In genomic region chr15:74867562-74868458, GRCh38 we compare ENCODE assay signal across 9 cellular contexts. TPM values are rescaled to one million over a fixed set of nuclear protein-coding genes. Genes with fewer than 3 reads are reported as not detected.
DNase-seq lines count a peak whose midpoint lies in the region; ATAC-seq, FAIRE-seq and TF ChIP-seq lines count a peak whose summit lies in the region.
"Had no signal": no experiment of that assay in that cellular context is flagged by ENCODE, and none has a peak within 500 bp of the region (broad histone marks: within the 10 kb centered on the region; RNA-seq: fewer than 3 reads in every experiment).

No MANE protein-coding gene starts in this region.

- H3K36me3 Mint-ChIP-seq in activated T-helper 1 cell treated with anti-CD3 and anti-CD28 coated beads, Interleukin-12 subunit alpha, Interleukin-12 subunit beta, Interleukin-2, Interleukin-4 antibody, amounts not matched to agents 30 ng/mL and 10 ng/mL and 1 ng/mL, durations not matched to agents 14 hours and 24 hours and 36 hours (ENCODE audit: low read depth), result peaks cover 32% of the 10 kb centered on the region

- H3K9me3 Mint-ChIP-seq in activated T-helper 1 cell treated with anti-CD3 and anti-CD28 coated beads, Interleukin-12 subunit alpha, Interleukin-12 subunit beta, Interleukin-2, Interleukin-4 antibody, amounts not matched to agents 30 ng/mL and 10 ng/mL and 1 ng/mL, durations not matched to agents 14 hours and 24 hours and 36 hours, result no peaks in the 10 kb centered on the region
- H3K9me3 Mint-ChIP-seq in stimulated activated naive CD8-positive, alpha-beta T cell treated with anti-CD3 and anti-CD28 coated beads, Interleukin-15, amount 100 ng/mL, for 72 hours, result no peaks in the 10 kb centered on the region

- dilution Hi-C loops in keratinocyte (cut with MboI; ENCODE audit: extremely low pct_ligation_motif_present, low sequenced_read_pairs), result no loop called here

- no peak overlapping the region for H3K9ac ChIP-seq in keratinocyte (ENCODE audit: control insufficient read depth, extremely low read depth, insufficient read depth, low read length)

- peaks cover 0 to 3% of the 10 kb centered on the region in 2 experiments for H3K36me3 ChIP-seq in keratinocyte (ENCODE audit: control insufficient read depth in 2 of 2, extremely low read depth in 1 of 2, insufficient read depth in 2 of 2, low read length in 2 of 2)

- no peaks in the 10 kb centered on the region for H3K27me3 Mint-ChIP-seq in activated T-helper 1 cell treated with anti-CD3 and anti-CD28 coated beads, Interleukin-12 subunit alpha, Interleukin-12 subunit beta, Interleukin-2, Interleukin-4 antibody, amounts not matched to agents 30 ng/mL and 10 ng/mL and 1 ng/mL, durations not matched to agents 14 hours and 24 hours and 36 hours (ENCODE audit: insufficient read depth)
- H3K27me3 Mint-ChIP-seq in stimulated activated naive CD8-positive, alpha-beta T cell treated with anti-CD3 and anti-CD28 coated beads, Interleukin-15, amount 100 ng/mL, for 72 hours, result no peaks in the 10 kb centered on the region

- intact Hi-C loops in activated T-helper 1 cell treated with anti-CD3 and anti-CD28 coated beads, Interleukin-12 subunit alpha, Interleukin-12 subunit beta, Interleukin-2, Interleukin-4 antibody, amounts not matched to agents 30 ng/mL and 10 ng/mL and 1 ng/mL, durations not matched to agents 14 hours and 24 hours and 36 hours (cut with micrococcal nuclease), result no loop called here

- H3K27ac Mint-ChIP-seq in activated T-helper 1 cell treated with anti-CD3 and anti-CD28 coated beads, Interleukin-12 subunit alpha, Interleukin-12 subunit beta, Interleukin-2, Interleukin-4 antibody, amounts not matched to agents 30 ng/mL and 10 ng/mL and 1 ng/mL, durations not matched to agents 14 hours and 24 hours and 36 hours, result peak overlapping the region; percentile 79
- peak overlapping the region in 1 of 2 donors; percentile 48 for H3K27ac Mint-ChIP-seq in stimulated activated naive CD8-positive, alpha-beta T cell treated with anti-CD3 and anti-CD28 coated beads, Interleukin-15, amount 100 ng/mL, for 72 hours

- no peak overlapping the region for H3K27ac ChIP-seq in keratinocyte (ENCODE audit: control insufficient read depth, insufficient read depth, low read length)
- H3K27ac ChIP-seq: 22Rv1 had no signal

- peaks cover 59% of the 10 kb centered on the region for H3K79me2 ChIP-seq in keratinocyte (ENCODE audit: control insufficient read depth, insufficient read depth, low read length)

- H3K4me3 ChIP-seq in keratinocyte (ENCODE audit: control insufficient read depth in 2 of 3, extremely low read depth in 1 of 3, insufficient read depth in 2 of 3, low read depth in 1 of 3, low read length in 3 of 3), result no peak overlapping the region

- H3K4me1 ChIP-seq in keratinocyte (ENCODE audit: control insufficient read depth, extremely low read depth, insufficient read depth, low read length), result peaks cover 81% of the 10 kb centered on the region

- no peak for ATAC-seq in stimulated activated naive CD8-positive, alpha-beta T cell treated with anti-CD3 and anti-CD28 coated beads, Interleukin-15, amount 100 ng/mL, for 72 hours
- ATAC-seq in GM18519 (IDR thresholded peaks at IDR 0.05; ENCODE audit: low FRiP score, unreplicated experiment), result no peak

- TF ChIP-seq CTCF in keratinocyte (optimal IDR thresholded peaks at IDR 0.05 in 1 of 3, IDR thresholded peaks at IDR 0.05 in 1 of 3, conservative IDR thresholded peaks at IDR 0.05 in 1 of 3; ENCODE audit: extremely low read depth in 1 of 3, insufficient read depth in 2 of 3, low read length in 3 of 3), result no peak

- H3K27me3 ChIP-seq in keratinocyte (ENCODE audit: control insufficient read depth, extremely low read depth, insufficient read depth, low read length), result no peaks in the 10 kb centered on the region

- FAIRE-seq in keratinocyte (lab: Jason Lieb, UNC), result no peak
- no peak for FAIRE-seq in HTR-8/SVneo (lab: Jason Lieb, UNC)

- no peaks in the 10 kb centered on the region for H3K9me3 ChIP-seq in keratinocyte (ENCODE audit: control insufficient read depth, low read depth, low read length)

- peak overlapping the region; percentile 9 for H3K4me2 ChIP-seq in keratinocyte (ENCODE audit: control insufficient read depth, extremely low read depth, insufficient read depth, low read depth, low read length)

- H3K4me3 Mint-ChIP-seq in activated T-helper 1 cell treated with anti-CD3 and anti-CD28 coated beads, Interleukin-12 subunit alpha, Interleukin-12 subunit beta, Interleukin-2, Interleukin-4 antibody, amounts not matched to agents 30 ng/mL and 10 ng/mL and 1 ng/mL, durations not matched to agents 14 hours and 24 hours and 36 hours, result peak overlapping the region; percentile 72
- peak overlapping the region; percentile 6 to 52 for H3K4me3 Mint-ChIP-seq in stimulated activated naive CD8-positive, alpha-beta T cell treated with anti-CD3 and anti-CD28 coated beads, Interleukin-15, amount 100 ng/mL, for 72 hours

- no peak overlapping the region for H2AFZ ChIP-seq in keratinocyte (ENCODE audit: control insufficient read depth, low read length)

- peaks cover 13% of the 10 kb centered on the region for H4K20me1 ChIP-seq in keratinocyte (ENCODE audit: control insufficient read depth, extremely low read depth, insufficient read depth, low read length)

- DNase-seq in SIG-M5 treated with dmso at 0.1 percent for 504 hours (lab: John Stamatoyannopoulos, UW; ENCODE audit: unreplicated experiment), result peak; percentile 59
- no peak for DNase-seq in SIG-M5 (lab: John Stamatoyannopoulos, UW)
- DNase-seq in activated T-helper 1 cell treated with anti-CD3 and anti-CD28 coated beads, Interleukin-12 subunit alpha, Interleukin-12 subunit beta, Interleukin-2, Interleukin-4 antibody, amounts not matched to agents 30 ng/mL and 10 ng/mL and 1 ng/mL, durations not matched to agents 14 hours and 24 hours and 36 hours (ENCODE audit: low spot score), result no peak
- no peak for DNase-seq in keratinocyte (ENCODE audit: low read depth, low spot score)
- no peak for DNase-seq in stimulated activated naive CD8-positive, alpha-beta T cell treated with anti-CD3 and anti-CD28 coated beads, Interleukin-15, amount 100 ng/mL, for 72 hours
- no peak for DNase-seq in HTR-8/SVneo (ENCODE audit: insufficient read length, low spot score)
- no peak for DNase-seq in NCI-H524 (lab: John Stamatoyannopoulos, UW)

- H3K4me1 Mint-ChIP-seq in activated T-helper 1 cell treated with anti-CD3 and anti-CD28 coated beads, Interleukin-12 subunit alpha, Interleukin-12 subunit beta, Interleukin-2, Interleukin-4 antibody, amounts not matched to agents 30 ng/mL and 10 ng/mL and 1 ng/mL, durations not matched to agents 14 hours and 24 hours and 36 hours (ENCODE audit: low read depth), result peaks cover 75% of the 10 kb centered on the region
- peaks cover 93% of the 10 kb centered on the region for H3K4me1 Mint-ChIP-seq in stimulated activated naive CD8-positive, alpha-beta T cell treated with anti-CD3 and anti-CD28 coated beads, Interleukin-15, amount 100 ng/mL, for 72 hours

- peaks cover 8% of the 10 kb centered on the region for H3K9me1 ChIP-seq in keratinocyte (ENCODE audit: control insufficient read depth, extremely low read depth, insufficient read depth, low read length)

RNA-seq across cellular contexts. Expression of gene SCAMP2, which starts 5.4 kb away (rescaled TPM):
- 93.7 and 103 TPM in 2 replicates for total RNA-seq in activated T-helper 1 cell treated with anti-CD3 and anti-CD28 coated beads, Interleukin-12 subunit alpha, Interleukin-12 subunit beta, Interleukin-2, Interleukin-4 antibody, amounts not matched to agents 30 ng/mL and 10 ng/mL and 1 ng/mL, durations not matched to agents 14 hours and 24 hours and 36 hours
- polyA plus RNA-seq in keratinocyte, result 72.8 to 114 TPM (median 83.5 TPM) in 3 replicates
- 14.4 TPM for polyA plus RNA-seq in keratinocyte (2011; ENCODE audit: low read depth)
- 78.6 and 111 TPM in 2 replicates for polyA plus RNA-seq in keratinocyte (2011; cell fraction: cytosol; rRNA removed)
- 132 and 147 TPM in 2 replicates for polyA plus RNA-seq in keratinocyte (2011; cell fraction: nucleus; rRNA removed)
- 58.0 and 72.4 TPM in 2 replicates for polyA plus RNA-seq in keratinocyte (2012; ENCODE audit: low replicate concordance)
- 147 to 181 TPM (median 180 TPM) in 3 replicates for polyA minus RNA-seq in keratinocyte
- 136 TPM for polyA minus RNA-seq in keratinocyte (2011; cell fraction: cytosol; rRNA and poly(A)+ RNA removed)
- polyA minus RNA-seq in keratinocyte (2011; cell fraction: nucleus; rRNA and poly(A)+ RNA removed), result 79.8 and 97.4 TPM in 2 replicates

RNA-seq across cellular contexts. Expression of gene MPI, which starts 22.0 kb away (rescaled TPM):
- 57.7 and 62.8 TPM in 2 replicates for total RNA-seq in activated T-helper 1 cell treated with anti-CD3 and anti-CD28 coated beads, Interleukin-12 subunit alpha, Interleukin-12 subunit beta, Interleukin-2, Interleukin-4 antibody, amounts not matched to agents 30 ng/mL and 10 ng/mL and 1 ng/mL, durations not matched to agents 14 hours and 24 hours and 36 hours
- polyA plus RNA-seq in keratinocyte, result 35.5 to 58.6 TPM (median 39.2 TPM) in 3 replicates
- 4.1 TPM for polyA plus RNA-seq in keratinocyte (2011; ENCODE audit: low read depth)
- 39.8 and 41.8 TPM in 2 replicates for polyA plus RNA-seq in keratinocyte (2011; cell fraction: cytosol; rRNA removed)
- polyA plus RNA-seq in keratinocyte (2011; cell fraction: nucleus; rRNA removed), result 45.6 and 50.0 TPM in 2 replicates
- 13.8 and 34.6 TPM in 2 replicates for polyA plus RNA-seq in keratinocyte (2012; ENCODE audit: low replicate concordance)
- 48.7 to 52.8 TPM (median 52.3 TPM) in 3 replicates for polyA minus RNA-seq in keratinocyte
- 34.7 TPM for polyA minus RNA-seq in keratinocyte (2011; cell fraction: cytosol; rRNA and poly(A)+ RNA removed)
- 17.0 and 24.9 TPM in 2 replicates for polyA minus RNA-seq in keratinocyte (2011; cell fraction: nucleus; rRNA and poly(A)+ RNA removed)

RNA-seq across cellular contexts. Expression of gene ULK3, which starts 24.9 kb away (rescaled TPM):
- 52.1 and 52.4 TPM in 2 replicates for total RNA-seq in activated T-helper 1 cell treated with anti-CD3 and anti-CD28 coated beads, Interleukin-12 subunit alpha, Interleukin-12 subunit beta, Interleukin-2, Interleukin-4 antibody, amounts not matched to agents 30 ng/mL and 10 ng/mL and 1 ng/mL, durations not matched to agents 14 hours and 24 hours and 36 hours
- 12.0 to 26.4 TPM (median 16.5 TPM) in 3 replicates for polyA plus RNA-seq in keratinocyte
- 30.4 TPM for polyA plus RNA-seq in keratinocyte (2011; ENCODE audit: low read depth)
- polyA plus RNA-seq in keratinocyte (2011; cell fraction: cytosol; rRNA removed), result 12.2 and 14.8 TPM in 2 replicates
- polyA plus RNA-seq in keratinocyte (2011; cell fraction: nucleus; rRNA removed), result 84.1 and 86.4 TPM in 2 replicates
- 17.7 and 48.6 TPM in 2 replicates for polyA plus RNA-seq in keratinocyte (2012; ENCODE audit: low replicate concordance)
- polyA minus RNA-seq in keratinocyte, result 8.8 to 21.0 TPM (median 19.1 TPM) in 3 replicates
- 10.6 TPM for polyA minus RNA-seq in keratinocyte (2011; cell fraction: cytosol; rRNA and poly(A)+ RNA removed)
- polyA minus RNA-seq in keratinocyte (2011; cell fraction: nucleus; rRNA and poly(A)+ RNA removed), result 10.8 and 11.5 TPM in 2 replicates

RNA-seq across cellular contexts. Expression of gene FAM219B, which starts 38.8 kb away (rescaled TPM):
- 72.6 and 73.2 TPM in 2 replicates for total RNA-seq in activated T-helper 1 cell treated with anti-CD3 and anti-CD28 coated beads, Interleukin-12 subunit alpha, Interleukin-12 subunit beta, Interleukin-2, Interleukin-4 antibody, amounts not matched to agents 30 ng/mL and 10 ng/mL and 1 ng/mL, durations not matched to agents 14 hours and 24 hours and 36 hours
- 32.1 to 73.4 TPM (median 45.4 TPM) in 3 replicates for polyA plus RNA-seq in keratinocyte
- 29.9 TPM for polyA plus RNA-seq in keratinocyte (2011; ENCODE audit: low read depth)
- 33.0 and 44.9 TPM in 2 replicates for polyA plus RNA-seq in keratinocyte (2011; cell fraction: cytosol; rRNA removed)
- polyA plus RNA-seq in keratinocyte (2011; cell fraction: nucleus; rRNA removed), result 239 and 288 TPM in 2 replicates
- polyA plus RNA-seq in keratinocyte (2012; ENCODE audit: low replicate concordance), result 23.7 and 53.6 TPM in 2 replicates
- polyA minus RNA-seq in keratinocyte, result 29.7 to 43.8 TPM (median 31.1 TPM) in 3 replicates
- 25.7 TPM for polyA minus RNA-seq in keratinocyte (2011; cell fraction: cytosol; rRNA and poly(A)+ RNA removed)
- 27.1 and 28.5 TPM in 2 replicates for polyA minus RNA-seq in keratinocyte (2011; cell fraction: nucleus; rRNA and poly(A)+ RNA removed)

RNA-seq across cellular contexts. Expression of gene CPLX3, which starts 41.4 kb away (rescaled TPM):
- 0.17 and 0.29 TPM in 2 replicates for total RNA-seq in activated T-helper 1 cell treated with anti-CD3 and anti-CD28 coated beads, Interleukin-12 subunit alpha, Interleukin-12 subunit beta, Interleukin-2, Interleukin-4 antibody, amounts not matched to agents 30 ng/mL and 10 ng/mL and 1 ng/mL, durations not matched to agents 14 hours and 24 hours and 36 hours
- 0.03 TPM in 1 of 3 replicates, not detected in the others for polyA plus RNA-seq in keratinocyte
- not detected for polyA plus RNA-seq in keratinocyte (2011; ENCODE audit: low read depth)
- polyA plus RNA-seq in keratinocyte (2011; cell fraction: cytosol; rRNA removed), result not detected in 2 replicates
- 0.13 and 0.27 TPM in 2 replicates for polyA plus RNA-seq in keratinocyte (2011; cell fraction: nucleus; rRNA removed)
- 0.18 TPM in 1 of 2 replicates, not detected in the other for polyA plus RNA-seq in keratinocyte (2012; ENCODE audit: low replicate concordance)
- polyA minus RNA-seq in keratinocyte, result not detected in 3 replicates
- not detected for polyA minus RNA-seq in keratinocyte (2011; cell fraction: cytosol; rRNA and poly(A)+ RNA removed)
- not detected in 2 replicates for polyA minus RNA-seq in keratinocyte (2011; cell fraction: nucleus; rRNA and poly(A)+ RNA removed)
